In the genomic region with DNA sequence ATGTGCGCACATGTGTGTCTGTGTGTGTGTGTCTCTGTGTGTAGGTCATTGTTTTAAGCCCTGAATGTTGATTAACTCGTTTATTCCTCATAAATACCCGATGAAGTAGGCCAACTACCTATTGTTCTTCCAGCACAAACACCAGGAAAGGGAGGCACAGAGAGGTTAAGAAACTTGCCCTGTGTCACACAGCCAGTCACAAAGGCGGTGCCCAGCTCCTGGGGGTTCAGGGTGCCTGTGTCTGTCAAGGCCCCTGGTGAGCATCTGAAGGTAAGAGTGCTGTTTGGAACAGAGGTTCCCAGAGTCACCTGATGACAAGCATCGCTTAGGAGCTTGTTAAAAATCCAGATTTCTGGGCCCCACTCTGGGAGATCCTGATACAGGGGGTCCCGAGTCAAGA, we compare ENCODE assay signal across 20 cellular contexts. TPM values are rescaled to one million over a fixed set of nuclear protein-coding genes. Genes with fewer than 3 reads are reported as not detected.
DNase-seq lines count a peak whose midpoint lies in the region; ATAC-seq, FAIRE-seq and TF ChIP-seq lines count a peak whose summit lies in the region.
"Had no signal": no experiment of that assay in that cellular context is flagged by ENCODE, and none has a peak within 500 bp of the region (broad histone marks: within the 10 kb centered on the region; RNA-seq: fewer than 3 reads in every experiment).

No MANE protein-coding gene starts in this region.

- POLR2A ChIA-PET in H1 (lab: Charles Lee; ENCODE audit: partially characterized antibody): interaction anchor here (0.8 kb wide), 1 partner anchor 111 kb away, joined by 3 read pairs; no protein-coding TSS in a partner anchor

- no peak overlapping the region for H3K23ac ChIP-seq in H1 (ENCODE audit: insufficient read length)

- H3K27me3 Mint-ChIP-seq in nephron (ENCODE audit: low read depth): peaks cover 29% of the 10 kb centered on the region
- H3K27me3 Mint-ChIP-seq in stimulated activated memory B cell treated with anti-CD40 and anti-IgM and Interleukin-4, amounts not matched to agents 10 μg/mL and 1 μg/mL and 100 μg/mL, for 72 hours: peaks cover 4% of the 10 kb centered on the region

- no peaks in the 10 kb centered on the region for H3K36me3 Mint-ChIP-seq in nephron (ENCODE audit: low read depth)
- no peaks in the 10 kb centered on the region for H3K36me3 Mint-ChIP-seq in stimulated activated memory B cell treated with anti-CD40 and anti-IgM and Interleukin-4, amounts not matched to agents 10 μg/mL and 1 μg/mL and 100 μg/mL, for 72 hours
- H3K36me3 Mint-ChIP-seq: CD4-positive, alpha-beta memory T cell had no signal

- no peak overlapping the region for H3K4me3 Mint-ChIP-seq in nephron
- H3K4me3 Mint-ChIP-seq in stimulated activated memory B cell treated with anti-CD40 and anti-IgM and Interleukin-4, amounts not matched to agents 10 μg/mL and 1 μg/mL and 100 μg/mL, for 72 hours: no peak overlapping the region
- H3K4me3 Mint-ChIP-seq: CD4-positive, alpha-beta memory T cell; HFFc6 had no signal

- peak overlapping the region in 2 of 3 experiments; percentile 58 to 69 for H3K27ac Mint-ChIP-seq in nephron
- H3K27ac Mint-ChIP-seq in stimulated activated memory B cell treated with anti-CD40 and anti-IgM and Interleukin-4, amounts not matched to agents 10 μg/mL and 1 μg/mL and 100 μg/mL, for 72 hours: peak overlapping the region; percentile 20
- H3K27ac Mint-ChIP-seq: CD4-positive, alpha-beta memory T cell; HFFc6 had no signal

- no peak overlapping the region for H2BK12ac ChIP-seq in H1 (ENCODE audit: low read depth, low read length)

- peaks cover 0 to 4% of the 10 kb centered on the region in 2 experiments for H4K20me1 ChIP-seq in H1 (replicated peaks in 1 of 2; ENCODE audit: control insufficient read depth in 1 of 2, insufficient read depth in 2 of 2, low read length in 2 of 2)

- H2BK20ac ChIP-seq in H1 (ENCODE audit: low read length): no peak overlapping the region

- no peaks in the 10 kb centered on the region for H3K27me3 ChIP-seq in left ventricle myocardium inferior (ENCODE audit: low read depth)
- H3K27me3 ChIP-seq in heart right ventricle: no peaks in the 10 kb centered on the region
- no peaks in the 10 kb centered on the region for H3K27me3 ChIP-seq in H1 (replicated peaks in 1 of 4; ENCODE audit: control insufficient read depth in 3 of 4, extremely low read depth in 1 of 4, insufficient read depth in 3 of 4, low read length in 3 of 4)
- no peaks in the 10 kb centered on the region for H3K27me3 ChIP-seq in upper lobe of left lung
- H3K27me3 ChIP-seq: BE2C had no signal

- no peak overlapping the region for H2BK120ac ChIP-seq in H1 (replicated peaks; ENCODE audit: low read depth, low read length)

- H2BK5ac ChIP-seq in H1 (ENCODE audit: low read depth, low read length): no peak overlapping the region

- H2AFZ ChIP-seq in H1 (ENCODE audit: low read length): no peak overlapping the region

- H3K27ac ChIP-seq in left ventricle myocardium inferior (replicated peaks) (peak overlapping the region; percentile 80), heart right ventricle (peak overlapping the region in 4 of 10 donors; percentile 29 to 79 (median 61)), H1 (ENCODE audit: low read depth, low read length) (no peak overlapping the region), upper lobe of left lung (no peak overlapping the region)

- no peak overlapping the region for H4K5ac ChIP-seq in H1 (ENCODE audit: insufficient read length, low read depth, low read length)

- no peak for TF ChIP-seq RAD21 in H1 (IDR thresholded peaks at IDR 0.05 in 1 of 2, conservative IDR thresholded peaks at IDR 0.05 in 1 of 2; ENCODE audit: low read depth in 2 of 2, low read length in 2 of 2)

- no peak for TF ChIP-seq POLR2A in H1 (IDR thresholded peaks at IDR 0.05; ENCODE audit: control extremely low read depth in 1 of 2, low read depth in 2 of 2, low read length in 2 of 2)
- no peak for TF ChIP-seq POLR2A in upper lobe of left lung (IDR thresholded peaks at IDR 0.05)

- H3K79me2 ChIP-seq in H1 (ENCODE audit: control insufficient read depth in 1 of 2, insufficient read depth in 2 of 2, low read length in 2 of 2): no peaks in the 10 kb centered on the region

- 85 to 91% methylated on average over 6 of the region's 6 CpGs for WGBS in heart right ventricle, 2 donors
- 93% methylated on average over 6 of the region's 6 CpGs; no CpG with 5 or more reads in 1 of the 2 experiments for WGBS in H1 (ENCODE audit: extremely low coverage in 1 of 2, insufficient coverage in 1 of 2, insufficient read length in 1 of 2, insufficient replicate concordance in 2 of 2, low coverage in 1 of 2, low lambda C conversion rate in 2 of 2, missing lambda C conversion rate in 1 of 2), 2 experiments
- 79 to 95% methylated on average over 6 of the region's 6 CpGs for WGBS in upper lobe of left lung, 2 donors

- H3K9me3 Mint-ChIP-seq in nephron: no peaks in the 10 kb centered on the region
- H3K9me3 Mint-ChIP-seq in stimulated activated memory B cell treated with anti-CD40 and anti-IgM and Interleukin-4, amounts not matched to agents 10 μg/mL and 1 μg/mL and 100 μg/mL, for 72 hours: no peaks in the 10 kb centered on the region
- H3K9me3 Mint-ChIP-seq: CD4-positive, alpha-beta memory T cell; HFFc6 had no signal

- no peak overlapping the region for H2AK5ac ChIP-seq in H1 (ENCODE audit: low read depth, low read length)

- no peak for DNase-seq in left ventricle myocardium inferior
- no peak for DNase-seq in heart right ventricle
- DNase-seq in H1 (ENCODE audit: low read depth in 1 of 2, low spot score in 2 of 2): no peak
- no peak for DNase-seq in upper lobe of left lung
- DNase-seq in left colon: no peak
- DNase-seq in middle frontal gyrus (ENCODE audit: extremely low spot score, low spot score): no peak
- DNase-seq: 8988T; ACHN; BE2C; CD4-positive, alpha-beta memory T cell; DMS153; DMS79 treated with DMSO at 0.1 percent for 48 hours; EL; GF-D8; GOT3; HFFc6 had no signal

- no peak for TF ChIP-seq EP300 in H1 (IDR thresholded peaks at IDR 0.05; ENCODE audit: borderline replicate concordance in 1 of 2, low read depth in 2 of 2, low read length in 2 of 2)
- TF ChIP-seq EP300 in upper lobe of left lung (IDR thresholded peaks at IDR 0.05): no peak

- peaks cover 45% of the 10 kb centered on the region for H3K4me1 Mint-ChIP-seq in nephron
- peaks cover 12% of the 10 kb centered on the region for H3K4me1 Mint-ChIP-seq in stimulated activated memory B cell treated with anti-CD40 and anti-IgM and Interleukin-4, amounts not matched to agents 10 μg/mL and 1 μg/mL and 100 μg/mL, for 72 hours

- H2BK15ac ChIP-seq in H1 (ENCODE audit: low read length): no peak overlapping the region

- FAIRE-seq in H1 (lab: Jason Lieb, UNC): no peak
- FAIRE-seq: GM19239 had no signal

- H4K8ac ChIP-seq in H1 (ENCODE audit: extremely low read depth, insufficient read depth, low read length): no peak overlapping the region

- CTCF ChIA-PET in H1 (lab: Charles Lee; ENCODE audit: partially characterized antibody): interaction anchor here (0.6 to 2.0 kb wide), 4 partner anchors 11 to 846 kb away, joined by 3 to 7 read pairs (median 4); no protein-coding TSS in a partner anchor

- no peaks in the 10 kb centered on the region for H3K79me1 ChIP-seq in H1 (ENCODE audit: low read depth, low read length)

- intact Hi-C loops in left ventricle myocardium inferior (cut with micrococcal nuclease) (no loop called here), heart right ventricle (cut with DNase I) (loop anchor here in 1 of 10 donors (5.0 kb wide), 1 partner anchor 61 kb away; no protein-coding TSS in a partner anchor), left colon (cut with DNase I, micrococcal nuclease) (no loop called here)

- H3K4ac ChIP-seq in H1 (replicated peaks; ENCODE audit: insufficient read length, low read depth, low read length): no peak overlapping the region

- ATAC-seq in heart right ventricle (no peak), upper lobe of left lung (ENCODE audit: low FRiP score in 2 of 2) (no peak), left colon (no peak)
- ATAC-seq in stimulated activated memory B cell treated with anti-CD40 and anti-IgM and Interleukin-4, amounts not matched to agents 10 μg/mL and 1 μg/mL and 100 μg/mL, for 72 hours: no peak

- no peak overlapping the region for H3K4me2 ChIP-seq in H1 (ENCODE audit: insufficient read depth in 1 of 2, low read depth in 2 of 2, low read length in 2 of 2)

- H4K91ac ChIP-seq in H1 (replicated peaks; ENCODE audit: insufficient read length, low read length): peak overlapping the region; percentile 66

- H3K23me2 ChIP-seq in H1 (ENCODE audit: low read depth, low read length): 0 out of 2 replicates have a peak, but pooled peaks cover 2% of the 10 kb centered on the region

- no peak overlapping the region for H3K9ac ChIP-seq in H1 (replicated peaks in 1 of 4; ENCODE audit: extremely low read depth in 1 of 4, low read depth in 3 of 4, low read length in 3 of 4)

- H3K4me3 ChIP-seq in left ventricle myocardium inferior (no peak overlapping the region), heart right ventricle (no peak overlapping the region), H1 (ENCODE audit: extremely low read depth in 1 of 4, insufficient read depth in 2 of 4, low read depth in 3 of 4, low read length in 4 of 4) (no peak overlapping the region), upper lobe of left lung (no peak overlapping the region)
- H3K4me3 ChIP-seq: HAP-1 had no signal

- no peak overlapping the region for H3K18ac ChIP-seq in H1 (ENCODE audit: extremely low read depth, low read length)

- H3K36me3 ChIP-seq in left ventricle myocardium inferior: no peaks in the 10 kb centered on the region
- no peaks in the 10 kb centered on the region for H3K36me3 ChIP-seq in heart right ventricle
- no peaks in the 10 kb centered on the region for H3K36me3 ChIP-seq in H1 (ENCODE audit: control insufficient read depth in 2 of 4, insufficient read depth in 4 of 4, low read length in 3 of 4)
- no peaks in the 10 kb centered on the region for H3K36me3 ChIP-seq in upper lobe of left lung
- H3K36me3 ChIP-seq: BE2C, HAP-1 had no signal

- H3K4me1 ChIP-seq in left ventricle myocardium inferior (peaks cover 67% of the 10 kb centered on the region), heart right ventricle (peaks cover 18 to 68% (median 53%) of the 10 kb centered on the region in 9 donors), H1 (replicated peaks in 1 of 4; ENCODE audit: control insufficient read depth in 3 of 4, insufficient read depth in 4 of 4, low read length in 3 of 4) (no peaks in the 10 kb centered on the region), upper lobe of left lung (peaks cover 24 to 41% (median 26%) of the 10 kb centered on the region in 4 donors)

- H3K9me3 ChIP-seq in left ventricle myocardium inferior (replicated peaks) (no peaks in the 10 kb centered on the region), heart right ventricle (no peaks in the 10 kb centered on the region), H1 (ENCODE audit: insufficient read depth in 2 of 2, low read depth in 1 of 2, low read length in 1 of 2) (no peaks in the 10 kb centered on the region), upper lobe of left lung (no peaks in the 10 kb centered on the region)
- H3K9me3 ChIP-seq: BE2C, HAP-1 had no signal

- no peak for TF ChIP-seq CTCF in left ventricle myocardium inferior (IDR thresholded peaks at IDR 0.05; ENCODE audit: borderline replicate concordance)
- no peak for TF ChIP-seq CTCF in heart right ventricle (IDR thresholded peaks at IDR 0.05)
- TF ChIP-seq CTCF in H1 (IDR thresholded peaks at IDR 0.05; ENCODE audit: control extremely low read depth in 1 of 3, insufficient read depth in 1 of 3, low read depth in 1 of 3, low read length in 3 of 3): no peak
- TF ChIP-seq CTCF in nephron (IDR thresholded peaks at IDR 0.05; ENCODE audit: unreplicated experiment in 3 of 3): no peak
- no peak for TF ChIP-seq CTCF in upper lobe of left lung (IDR thresholded peaks at IDR 0.05)

- no peak overlapping the region for H3K14ac ChIP-seq in H1 (ENCODE audit: insufficient read length)

- H3K56ac ChIP-seq in H1 (replicated peaks; ENCODE audit: insufficient read length, low read depth, low read length): no peak overlapping the region

RNA-seq across cellular contexts. Expression of a gene that starts 18.0 kb away (rescaled TPM):
- 13.6 TPM for total RNA-seq in left ventricle myocardium inferior
- 10 to 100 TPM in 7 of 10 donors, 1 to 10 TPM in 3; 7.4 to 22.8 (median 12.7) TPM for total RNA-seq in heart right ventricle
- polyA plus RNA-seq in heart right ventricle: 1 to 10 TPM; 7.9 to 8.0 TPM
- 0.29 TPM in 1 of 2 replicates, not detected in the other for total RNA-seq in H1 (2021; fragmentation: NEBNext Ultra II Directional; extraction: Animal tissue kit (Norgen Biotek cat#: 25700))
- 0.13 and 0.15 TPM in 2 replicates for polyA plus RNA-seq in H1 (2011; rRNA removed)
- polyA plus RNA-seq in H1 (2011; cell fraction: cytosol; rRNA removed): 0.14 TPM
- 0.29 TPM for polyA plus RNA-seq in H1 (2011; cell fraction: nucleus; rRNA removed)
- 0.08 to 0.36 TPM (median 0.14 TPM) in 4 replicates for polyA plus RNA-seq in H1 (2012, experiment 1 of 2)
- 0.22 TPM for polyA plus RNA-seq in H1 (2012, experiment 2 of 2)
- polyA plus RNA-seq in H1 (2013, experiment 1 of 2): 0.16 TPM
- 0.07 TPM for polyA plus RNA-seq in H1 (2013, experiment 2 of 2)
- 0.13 and 0.71 TPM in 2 replicates for polyA minus RNA-seq in H1 (2011; rRNA and poly(A)+ RNA removed)
- not detected for polyA minus RNA-seq in H1 (2011; cell fraction: cytosol; rRNA and poly(A)+ RNA removed)
- 0.30 TPM for polyA minus RNA-seq in H1 (2011; cell fraction: nucleus; rRNA and poly(A)+ RNA removed)
- 100 to 1,000 TPM in 2 of 6 donors, 10 to 100 TPM in 4; 34.1 to 193 (median 81.4) TPM for total RNA-seq in upper lobe of left lung
- total RNA-seq in left colon: 10 to 100 TPM; 13.8 to 18.3 TPM

RNA-seq across cellular contexts. Expression of a gene that starts 22.5 kb away (rescaled TPM):
- total RNA-seq in left ventricle myocardium inferior (43.5 TPM), heart right ventricle (10 to 100 TPM; 11.6 to 27.8 (median 17.7) TPM), upper lobe of left lung (10 to 100 TPM in 2 of 6 donors, 1 to 10 TPM in 4; 3.6 to 36.9 (median 8.1) TPM), left colon (10 to 100 TPM; 18.7 to 24.4 TPM)
- polyA plus RNA-seq in heart right ventricle (1 to 10 TPM; 7.2 to 9.1 TPM), H1 (2011; rRNA removed) (3.0 TPM in 2 replicates)
- 2.8 and 3.0 TPM in 2 replicates for total RNA-seq in H1 (2021; fragmentation: NEBNext Ultra II Directional; extraction: Animal tissue kit (Norgen Biotek cat#: 25700))
- 3.6 TPM for polyA plus RNA-seq in H1 (2011; cell fraction: cytosol; rRNA removed)
- 5.9 TPM for polyA plus RNA-seq in H1 (2011; cell fraction: nucleus; rRNA removed)
- 2.9 to 4.0 TPM (median 3.3 TPM) in 4 replicates for polyA plus RNA-seq in H1 (2012, experiment 1 of 2)
- polyA plus RNA-seq in H1 (2012, experiment 2 of 2): 2.2 TPM
- polyA plus RNA-seq in H1 (2013, experiment 1 of 2): 0.95 TPM
- polyA plus RNA-seq in H1 (2013, experiment 2 of 2): 1.2 TPM
- polyA minus RNA-seq in H1 (2011; rRNA and poly(A)+ RNA removed): 2.7 and 4.9 TPM in 2 replicates
- 1.2 TPM for polyA minus RNA-seq in H1 (2011; cell fraction: cytosol; rRNA and poly(A)+ RNA removed)
- polyA minus RNA-seq in H1 (2011; cell fraction: nucleus; rRNA and poly(A)+ RNA removed): 9.1 TPM
